In genomic region chr1:12542596-12543592, GRCh38 we compare ENCODE assay signal across 21 cellular contexts.
DNase-seq lines count a peak whose midpoint lies in the region; TF ChIP-seq lines count a peak whose summit lies in the region.
"Had no signal": no experiment of that assay in that cellular context is flagged by ENCODE, and none has a peak within 500 bp of the region (broad histone marks: within the 10 kb centered on the region; RNA-seq: fewer than 3 reads in every experiment).

No MANE protein-coding gene starts in this region.

- H3K4me3 Mint-ChIP-seq in Calu3 (ENCODE audit: low read depth, unreplicated experiment) (peak overlapping the region; percentile 18), endothelial cell (ENCODE audit: unreplicated experiment) (no peak overlapping the region)
- H3K4me3 Mint-ChIP-seq: activated T-cell treated with anti-CD3 and anti-CD28 coated beads, Interleukin-2, amount 50 U/mL, for 4 hours; H9; T-cell had no signal

- BruUV-seq in Calu3 (replicated peaks; lab: Mats Ljungman, UMichigan), result no TSS peak

- H3K36me3 Mint-ChIP-seq in Calu3 (ENCODE audit: insufficient read depth, unreplicated experiment), result peaks cover 17% of the 10 kb centered on the region
- H3K36me3 Mint-ChIP-seq in endothelial cell (ENCODE audit: low read depth, unreplicated experiment), result no peaks in the 10 kb centered on the region

- TF ChIP-seq CTCF in Calu3 (IDR thresholded peaks at IDR 0.05; ENCODE audit: unreplicated experiment) (no peak), esophagus muscularis mucosa (IDR thresholded peaks at IDR 0.05) (no peak), spleen (IDR thresholded peaks at IDR 0.05 in 8 of 11, conservative IDR thresholded peaks at IDR 0.05 in 3 of 11) (no peak), endothelial cell (IDR thresholded peaks at IDR 0.05; ENCODE audit: unreplicated experiment) (no peak)

- H3K9me3 Mint-ChIP-seq in Calu3 (ENCODE audit: low read depth, unreplicated experiment) (no peaks in the 10 kb centered on the region), endothelial cell (ENCODE audit: unreplicated experiment) (no peaks in the 10 kb centered on the region)
- H3K9me3 Mint-ChIP-seq: activated T-cell treated with anti-CD3 and anti-CD28 coated beads, Interleukin-2, amount 50 U/mL, for 4 hours; H9; T-cell had no signal

- TF ChIP-seq EP300 in esophagus muscularis mucosa (IDR thresholded peaks at IDR 0.05), result no peak

- H3K27me3 Mint-ChIP-seq in Calu3 (ENCODE audit: unreplicated experiment) (no peaks in the 10 kb centered on the region), endothelial cell (ENCODE audit: unreplicated experiment) (peaks cover 7% of the 10 kb centered on the region)

- H3K4me3 ChIP-seq in esophagus muscularis mucosa, result no peak overlapping the region
- no peak overlapping the region for H3K4me3 ChIP-seq in spleen
- H3K4me3 ChIP-seq: gastrocnemius medialis, lung had no signal

- no peaks in the 10 kb centered on the region for H3K9me3 ChIP-seq in esophagus muscularis mucosa
- no peaks in the 10 kb centered on the region for H3K9me3 ChIP-seq in spleen
- H3K9me3 ChIP-seq: gastrocnemius medialis had no signal

- intact Hi-C loops in Calu3 (cut with micrococcal nuclease; ENCODE audit: unreplicated experiment) (loop anchor here (5.0 to 10.0 kb wide), 3 partner anchors 74 to 228 kb away; partner anchors contain the start of gene DHRS3), esophagus muscularis mucosa (cut with DNase I) (loop anchor here (5.0 kb wide), 2 partner anchors 49 to 74 kb away; partner anchors contain the start of gene DHRS3), spleen (cut with DNase I; ENCODE audit: low total_unique reads) (no loop called here)

- H3K27me3 ChIP-seq in esophagus muscularis mucosa (no peaks in the 10 kb centered on the region), spleen (replicated peaks in 1 of 7) (peaks cover 0 to 7% (median 0%) of the 10 kb centered on the region in 7 donors)
- H3K27me3 ChIP-seq: gastrocnemius medialis had no signal

- DNase-seq in Calu3 (no peak), NCI-H2171 treated with DMSO at 0.1 percent for 48 hours (lab: John Stamatoyannopoulos, UW) (peak; percentile 62), esophagus muscularis mucosa (ENCODE audit: extremely low spot score) (no peak), spleen (peak; percentile 11), HT-29 (ENCODE audit: low spot score) (no peak), NCI-H2107 (lab: John Stamatoyannopoulos, UW) (no peak), islet precursor cell (no peak), endothelial cell (ENCODE audit: low spot score) (no peak)
- DNase-seq: activated CD8-positive, alpha-beta memory T cell treated with anti-CD3 and anti-CD28 coated beads for 24 hours; activated naive CD4-positive, alpha-beta T cell treated with anti-CD3 and anti-CD28 coated beads, Interleukin-2, amount 50 U/mL, for 16 hours; activated T-cell treated with anti-CD3 and anti-CD28 coated beads, Interleukin-2, amount 50 U/mL, for 4 hours; central memory CD4-positive, alpha-beta T cell; erythroblast; gastrocnemius medialis; H9; hippocampal formation; KG1; NCI-H345; SHP77 treated with DMSO at 0.1 percent for 48 hours; T-cell had no signal

- 87% methylated on average over 9 of the region's 9 CpGs for WGBS in esophagus muscularis mucosa
- 83 to 90% (median 88%) methylated on average over 9 of the region's 9 CpGs for WGBS in spleen, 5 donors

- TF ChIP-seq POLR2A in esophagus muscularis mucosa (IDR thresholded peaks at IDR 0.05; ENCODE audit: low read depth) (no peak), spleen (IDR thresholded peaks at IDR 0.05) (no peak)

- no peaks in the 10 kb centered on the region for H3K36me3 ChIP-seq in esophagus muscularis mucosa
- no peaks in the 10 kb centered on the region for H3K36me3 ChIP-seq in spleen
- H3K36me3 ChIP-seq: gastrocnemius medialis had no signal

- H3K27ac ChIP-seq in esophagus muscularis mucosa (replicated peaks in 1 of 4), result peak overlapping the region; percentile 84 to 90 (median 88)
- no peak overlapping the region for H3K27ac ChIP-seq in spleen

- H3K4me1 ChIP-seq in esophagus muscularis mucosa (peaks cover 31 to 56% (median 53%) of the 10 kb centered on the region in 4 donors), spleen (peaks cover 0 to 36% (median 9%) of the 10 kb centered on the region in 6 donors)

- peak overlapping the region; percentile 67 for H3K27ac Mint-ChIP-seq in Calu3 (ENCODE audit: unreplicated experiment)
- no peak overlapping the region for H3K27ac Mint-ChIP-seq in endothelial cell (ENCODE audit: unreplicated experiment)
- H3K27ac Mint-ChIP-seq: H9, T-cell had no signal

- CTCF ChIA-PET in Calu3 (lab: Charles Lee), result interaction anchor here (0.6 kb wide), 1 partner anchor 15 kb away, joined by 5 read pairs; no protein-coding TSS in a partner anchor

- peaks cover 36% of the 10 kb centered on the region for H3K4me1 Mint-ChIP-seq in Calu3 (ENCODE audit: low read depth, unreplicated experiment)
- peaks cover 12% of the 10 kb centered on the region for H3K4me1 Mint-ChIP-seq in endothelial cell (ENCODE audit: unreplicated experiment)

Comparison
In these comparisons a context has a peak if more than half of its experiments do, and no peak if none do; other contexts are left out.
1. DNase-seq: peak in NCI-H2171 treated with DMSO at 0.1 percent for 48 hours (single experiment) and spleen (single experiment); none in Calu3 (single experiment), esophagus muscularis mucosa (single experiment), HT-29 (single experiment), NCI-H2107 (single experiment), islet precursor cell (single experiment) and endothelial cell (single experiment).
2. H3K27ac ChIP-seq: peak in esophagus muscularis mucosa (4 of 4); none in spleen (0 of 8).